In the genomic region with DNA sequence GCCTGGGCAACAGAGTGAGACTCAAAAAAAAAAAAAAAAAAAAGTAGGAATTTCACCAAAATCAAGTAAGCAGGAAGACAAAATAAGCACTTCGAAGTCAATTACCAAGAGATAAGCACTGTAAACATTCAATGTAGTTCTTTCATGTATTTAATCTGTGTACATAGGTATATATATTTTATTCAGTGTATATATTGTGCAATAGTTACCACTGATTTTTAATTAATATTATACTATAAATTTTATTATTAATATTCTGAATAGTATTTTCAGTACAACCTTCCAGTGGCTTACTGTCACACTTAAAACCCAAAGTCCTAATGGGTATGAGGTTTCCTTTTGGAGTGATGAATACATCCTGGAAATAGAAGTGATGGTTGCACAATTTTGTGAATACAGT, we compare ENCODE assay signal across 6 cellular contexts. TPM values are rescaled to one million over a fixed set of nuclear protein-coding genes. Genes with fewer than 3 reads are reported as not detected.
"Had no signal": no experiment of that assay in that cellular context is flagged by ENCODE, and none has a peak within 500 bp of the region (broad histone marks: within the 10 kb centered on the region; RNA-seq: fewer than 3 reads in every experiment).

No MANE protein-coding gene starts in this region.

- H3K9ac ChIP-seq: KMS-11 had no signal

- H3K27ac ChIP-seq: HL-60, KMS-11 had no signal

- H3K4me2 ChIP-seq: KMS-11 had no signal

- DNase-seq: IMR-90, KBM-7, KG1 had no signal

RNA-seq across cellular contexts. Expression of a gene that starts 9.1 kb away (rescaled TPM):
- total RNA-seq: HT-29 had no signal
